Comparison of ENCODE assay signal across 8 cellular contexts in genomic region chr12:131773582-131774221, GRCh38. TPM values are rescaled to one million over a fixed set of nuclear protein-coding genes. Genes with fewer than 3 reads are reported as not detected.
DNase-seq lines count a peak whose midpoint lies in the region; ATAC-seq, FAIRE-seq and TF ChIP-seq lines count a peak whose summit lies in the region.

No MANE protein-coding gene starts in this region.

- no peaks in the 10 kb centered on the region for H3K27me3 Mint-ChIP-seq in IgD-negative memory B cell

- H3K4me3 Mint-ChIP-seq in IgD-negative memory B cell = peak overlapping the region; percentile 76 to 96 (median 91)

- H3K4me1 ChIP-seq in lower lobe of right lung (no peaks in the 10 kb centered on the region), kidney (ENCODE audit: control insufficient read depth in 1 of 2, insufficient read depth in 1 of 2, low read depth in 1 of 2, low read length in 2 of 2) (no peaks in the 10 kb centered on the region)

- H3K27ac Mint-ChIP-seq in IgD-negative memory B cell = peak overlapping the region; percentile 96 to 98 (median 96)

- no peak overlapping the region for H3K4me3 ChIP-seq in lower lobe of right lung
- H3K4me3 ChIP-seq in kidney (ENCODE audit: low read length in 2 of 2) = no peak overlapping the region

- peak; percentile 78 for ATAC-seq in GM18858 (IDR thresholded peaks at IDR 0.05; ENCODE audit: unreplicated experiment)
- ATAC-seq in GM21619 (IDR thresholded peaks at IDR 0.05; ENCODE audit: unreplicated experiment) = peak; percentile 77
- ATAC-seq in lower lobe of right lung = peak; percentile 18 to 32

- no peaks in the 10 kb centered on the region for H3K27me3 ChIP-seq in lower lobe of right lung (ENCODE audit: low read depth)

- H3K9me3 ChIP-seq in lower lobe of right lung = no peaks in the 10 kb centered on the region
- no peaks in the 10 kb centered on the region for H3K9me3 ChIP-seq in kidney (ENCODE audit: control insufficient read depth in 1 of 2, low read length in 2 of 2)

- no peak for TF ChIP-seq CTCF in lower lobe of right lung (IDR thresholded peaks at IDR 0.05)
- no peak for TF ChIP-seq CTCF in kidney (IDR thresholded peaks at IDR 0.05; ENCODE audit: borderline replicate concordance, extremely low read depth, insufficient read depth)

- peaks cover 92% of the 10 kb centered on the region for H3K36me3 ChIP-seq in lower lobe of right lung
- peaks cover 4 to 24% of the 10 kb centered on the region in 2 donors for H3K36me3 ChIP-seq in kidney (ENCODE audit: control insufficient read depth in 1 of 2, insufficient read depth in 2 of 2, low read length in 2 of 2)

- peaks cover 38 to 44% (median 41%) of the 10 kb centered on the region in 3 donors for H3K4me1 Mint-ChIP-seq in IgD-negative memory B cell

- no peak for FAIRE-seq in kidney (lab: Jason Lieb, UNC)

- H3K27ac ChIP-seq in lower lobe of right lung (no peak overlapping the region), kidney (ENCODE audit: low read depth in 2 of 2, low read length in 2 of 2) (no peak overlapping the region)

- no peaks in the 10 kb centered on the region for H3K9me3 Mint-ChIP-seq in IgD-negative memory B cell

- no peak overlapping the region for H3K9ac ChIP-seq in kidney (ENCODE audit: low read length in 2 of 2)

- DNase-seq in lower lobe of right lung = no peak
- no peak for DNase-seq in SKM-1 (lab: John Stamatoyannopoulos, UW; ENCODE audit: unreplicated experiment)
- DNase-seq in nucleus accumbens (lab: John Stamatoyannopoulos, UW) = no peak
- no peak for DNase-seq in kidney
- DNase-seq in NCI-H2081 treated with DMSO at 0.1 percent for 48 hours (lab: John Stamatoyannopoulos, UW) = no peak

- peaks cover 8% of the 10 kb centered on the region for H3K36me3 Mint-ChIP-seq in IgD-negative memory B cell

- intact Hi-C loops in lower lobe of right lung (cut with DNase I) (no loop called here), kidney (cut with DNase I) (no loop called here)

RNA-seq across cellular contexts. Expression of gene MMP17, which starts 54.5 kb away (rescaled TPM):
- polyA plus RNA-seq in IgD-negative memory B cell = 3.4 TPM
- total RNA-seq in lower lobe of right lung = 2.5 TPM
- 3.2 TPM for total RNA-seq in kidney
- polyA plus RNA-seq in kidney (ENCODE audit: insufficient read depth, low read depth, low replicate concordance) = 0.82 TPM

Comparison
In these comparisons a context has a peak if more than half of its experiments do, and no peak if none do; other contexts are left out.
1. ATAC-seq: peak in every context shown above with its lines; median percentile 78 in GM18858; 77 in GM21619; 25 in lower lobe of right lung.